In genomic region chr3:69095636-69096035, GRCh38 we compare ENCODE assay signal across 11 cellular contexts. TPM values are rescaled to one million over a fixed set of nuclear protein-coding genes. Genes with fewer than 3 reads are reported as not detected.
DNase-seq lines count a peak whose midpoint lies in the region; ATAC-seq and TF ChIP-seq lines count a peak whose summit lies in the region.
"Had no signal": no experiment of that assay in that cellular context is flagged by ENCODE, and none has a peak within 500 bp of the region (broad histone marks: within the 10 kb centered on the region; RNA-seq: fewer than 3 reads in every experiment).

No MANE protein-coding gene starts in this region.

- TF ChIP-seq POLR2A in uterus (IDR thresholded peaks at IDR 0.05), result no peak

- H3K4me3 Mint-ChIP-seq in activated naive CD8-positive, alpha-beta T cell treated with anti-CD3 and anti-CD28 coated beads for 36 hours, result peak overlapping the region; percentile 74
- H3K4me3 Mint-ChIP-seq in naive B cell, result peak overlapping the region in 7 of 8 donors; percentile 21 to 79 (median 62)
- H3K4me3 Mint-ChIP-seq: WTC11 had no signal

- ATAC-seq in naive B cell (ENCODE audit: low read depth in 2 of 2), result no peak

- H3K9me3 ChIP-seq in uterus, result no peaks in the 10 kb centered on the region

- peak; percentile 48 for DNase-seq in stimulated activated CD4-positive, alpha-beta T cell treated with anti-CD3 and anti-CD28 coated beads, Interleukin-15, amount 100 ng/mL, for 24 hours
- no peak for DNase-seq in stimulated activated CD4-positive, alpha-beta T cell treated with anti-CD3 and anti-CD28 coated beads, Interleukin-4, amount 100 ng/mL, for 4 hours
- no peak for DNase-seq in activated naive CD8-positive, alpha-beta T cell treated with anti-CD3 and anti-CD28 coated beads for 36 hours
- no peak for DNase-seq in naive B cell
- no peak for DNase-seq in uterus
- no peak for DNase-seq in retina
- no peak for DNase-seq in T-helper 9 cell
- no peak for DNase-seq in GM19238 (ENCODE audit: insufficient read length, low spot score)
- DNase-seq: HCEC 1CT had no signal

- H3K27me3 ChIP-seq in uterus, result no peaks in the 10 kb centered on the region

- H3K4me1 Mint-ChIP-seq in activated naive CD8-positive, alpha-beta T cell treated with anti-CD3 and anti-CD28 coated beads for 36 hours, result peaks cover 67% of the 10 kb centered on the region
- H3K4me1 Mint-ChIP-seq in naive B cell, result peaks cover 60 to 83% (median 79%) of the 10 kb centered on the region in 3 donors

- H3K27ac ChIP-seq in uterus, result peak overlapping the region; percentile 3 to 69

- no peak for TF ChIP-seq CTCF in uterus (IDR thresholded peaks at IDR 0.05)

- H3K4me1 ChIP-seq in uterus, result peaks cover 5 to 18% of the 10 kb centered on the region in 2 donors

- peak overlapping the region; percentile 96 for H3K27ac Mint-ChIP-seq in activated naive CD8-positive, alpha-beta T cell treated with anti-CD3 and anti-CD28 coated beads for 36 hours
- H3K27ac Mint-ChIP-seq in naive B cell, result peak overlapping the region; percentile 82 to 96 (median 92)
- H3K27ac Mint-ChIP-seq: progenitor cell of endocrine pancreas, WTC11 had no signal

- H3K9me3 Mint-ChIP-seq in activated naive CD8-positive, alpha-beta T cell treated with anti-CD3 and anti-CD28 coated beads for 36 hours, result peaks cover 1% of the 10 kb centered on the region
- no peaks in the 10 kb centered on the region for H3K9me3 Mint-ChIP-seq in naive B cell
- H3K9me3 Mint-ChIP-seq: WTC11 had no signal

- no peaks in the 10 kb centered on the region for H3K36me3 ChIP-seq in uterus

- no peaks in the 10 kb centered on the region for H3K27me3 Mint-ChIP-seq in activated naive CD8-positive, alpha-beta T cell treated with anti-CD3 and anti-CD28 coated beads for 36 hours
- H3K27me3 Mint-ChIP-seq in naive B cell, result no peaks in the 10 kb centered on the region
- H3K27me3 Mint-ChIP-seq: progenitor cell of endocrine pancreas had no signal

- H3K36me3 Mint-ChIP-seq in activated naive CD8-positive, alpha-beta T cell treated with anti-CD3 and anti-CD28 coated beads for 36 hours, result peaks cover 55% of the 10 kb centered on the region
- peaks cover 11 to 21% of the 10 kb centered on the region in 2 donors for H3K36me3 Mint-ChIP-seq in naive B cell
- H3K36me3 Mint-ChIP-seq: WTC11 had no signal

- intact Hi-C loops in uterus (cut with DNase I; ENCODE audit: low total_unique reads), result no loop called here

- no peak overlapping the region for H3K4me3 ChIP-seq in uterus

RNA-seq across cellular contexts. Expression of gene ARL6IP5, which starts 10.9 kb away (rescaled TPM):
- total RNA-seq in activated naive CD8-positive, alpha-beta T cell treated with anti-CD3 and anti-CD28 coated beads for 36 hours, result 10 to 100 TPM; 67.6 to 69.0 TPM
- 100 to 1,000 TPM; 278 to 469 (median 324) TPM for polyA plus RNA-seq in naive B cell (ENCODE audit: low read depth in 6 of 6)
- 100 to 1,000 TPM in 3 of 4 donors, 10 to 100 TPM in 1; 86.8 to 143 (median 120) TPM for total RNA-seq in uterus

RNA-seq across cellular contexts. Expression of gene UBA3, which starts 15.5 kb away (rescaled TPM):
- 10 to 100 TPM; 64.1 to 74.3 TPM for total RNA-seq in activated naive CD8-positive, alpha-beta T cell treated with anti-CD3 and anti-CD28 coated beads for 36 hours
- polyA plus RNA-seq in naive B cell (ENCODE audit: low read depth in 6 of 6), result 100 to 1,000 TPM in 1 of 6 donors, 10 to 100 TPM in 5; 57.8 to 123 (median 61.1) TPM
- total RNA-seq in uterus, result 100 to 1,000 TPM in 2 of 4 donors, 10 to 100 TPM in 2; 62.9 to 122 (median 91.0) TPM

RNA-seq across cellular contexts. Expression of gene LMOD3, which starts 26.8 kb away (rescaled TPM):
- not detected for total RNA-seq in activated naive CD8-positive, alpha-beta T cell treated with anti-CD3 and anti-CD28 coated beads for 36 hours
- under 1 TPM in 3 of 6 donors, not detected in 3; 0.05 to 0.19 (median 0.09) TPM for polyA plus RNA-seq in naive B cell (ENCODE audit: low read depth in 6 of 6)
- total RNA-seq in uterus, result under 1 TPM in 1 of 4 donors, not detected in 3; 0.24 TPM
- total RNA-seq: progenitor cell of endocrine pancreas, WTC11 had no signal

RNA-seq across cellular contexts. Expression of gene TMF1, which starts 43.5 kb away (rescaled TPM):
- 10 to 100 TPM; 28.8 to 30.5 TPM for total RNA-seq in activated naive CD8-positive, alpha-beta T cell treated with anti-CD3 and anti-CD28 coated beads for 36 hours
- polyA plus RNA-seq in naive B cell (ENCODE audit: low read depth in 6 of 6), result 10 to 100 TPM; 26.1 to 65.0 (median 54.4) TPM
- 10 to 100 TPM; 24.1 to 69.3 (median 44.9) TPM for total RNA-seq in uterus
